Comparison of ENCODE assay signal across 12 cellular contexts in genomic region chr9:92759990-92760893, GRCh38. TPM values are rescaled to one million over a fixed set of nuclear protein-coding genes. Genes with fewer than 3 reads are reported as not detected.
DNase-seq lines count a peak whose midpoint lies in the region; ATAC-seq and TF ChIP-seq lines count a peak whose summit lies in the region.
"Had no signal": no experiment of that assay in that cellular context is flagged by ENCODE, and none has a peak within 500 bp of the region (broad histone marks: within the 10 kb centered on the region; RNA-seq: fewer than 3 reads in every experiment).

No MANE protein-coding gene starts in this region.

- H3K36me3 ChIP-seq in OCI-LY1 (ENCODE audit: insufficient read depth, low read length) (0 out of 2 replicates have a peak, but pooled peaks cover 3% of the 10 kb centered on the region), heart left ventricle (peaks cover 0 to 2% (median 0%) of the 10 kb centered on the region in 9 donors)
- H3K36me3 ChIP-seq: uterus had no signal

- intact Hi-C loops in heart left ventricle (cut with DNase I): loop anchor here in 6 of 10 donors (5.0 to 10.0 kb wide), 4 partner anchors 33 to 435 kb away; partner anchors contain the start of genes IPPK (in 3 of the 6), CENPP (in 1 of the 6) and NOL8 (in 1 of the 6)

- peaks cover 68% of the 10 kb centered on the region for H3K4me1 ChIP-seq in OCI-LY1 (ENCODE audit: insufficient read depth, low read length, severe bottlenecking)
- H3K4me1 ChIP-seq in heart left ventricle: peaks cover 10 to 67% (median 50%) of the 10 kb centered on the region in 12 donors

- peak overlapping the region; percentile 90 for H3K4me2 ChIP-seq in OCI-LY1 (ENCODE audit: low read length)

- H3K27me3 ChIP-seq in OCI-LY1 (ENCODE audit: insufficient read depth, low read length) (no peaks in the 10 kb centered on the region), heart left ventricle (no peaks in the 10 kb centered on the region)
- H3K27me3 ChIP-seq: uterus had no signal

- H4K20me1 ChIP-seq in OCI-LY1 (ENCODE audit: insufficient read depth, low read length): no peaks in the 10 kb centered on the region

- H3K9me3 ChIP-seq in OCI-LY1 (ENCODE audit: low read length) (no peaks in the 10 kb centered on the region), heart left ventricle (no peaks in the 10 kb centered on the region)
- H3K9me3 ChIP-seq: uterus had no signal

- H3K9ac ChIP-seq in OCI-LY1 (ENCODE audit: low read length): peak overlapping the region; percentile 84; the same call in 1 of the 2 replicates

- DNase-seq in Ammon's horn (ENCODE audit: low spot score) (peak; percentile 68), heart left ventricle (peak; percentile 80 to 93 (median 85)), pons (ENCODE audit: low spot score) (peak; percentile 69), NCI-H345 (lab: John Stamatoyannopoulos, UW) (no peak), RPMI8226 (no peak)
- no peak for DNase-seq in activated CD4-positive, alpha-beta T cell treated with anti-CD3 and anti-CD28 coated beads for 1 hour
- DNase-seq: effector CD8-positive, alpha-beta T cell; NCI-H2171 had no signal

- 49 to 64% (median 54%) methylated on average over 8 to 12 of the region's 12 CpGs for WGBS in heart left ventricle, 4 donors

- ATAC-seq in heart left ventricle (peak; percentile 60 to 67 (median 60)), HG02973 (IDR thresholded peaks at IDR 0.05; ENCODE audit: unreplicated experiment) (no peak)
- ATAC-seq: HCT116 had no signal

- H3K4me3 ChIP-seq in OCI-LY1 (ENCODE audit: low read depth, low read length, poor library complexity, severe bottlenecking): peak overlapping the region; percentile 91
- H3K4me3 ChIP-seq in heart left ventricle: no peak overlapping the region
- H3K4me3 ChIP-seq: uterus had no signal

- peaks cover 66% of the 10 kb centered on the region for H3K79me2 ChIP-seq in OCI-LY1 (ENCODE audit: insufficient read depth, low read length)

- no peaks in the 10 kb centered on the region for H3K9me2 ChIP-seq in OCI-LY1 (ENCODE audit: low read depth, low read length)

- no peak overlapping the region for H2AFZ ChIP-seq in OCI-LY1 (ENCODE audit: low read length)

- no peak for TF ChIP-seq POLR2A in heart left ventricle (IDR thresholded peaks at IDR 0.05)

- H3K27ac ChIP-seq in OCI-LY1 (ENCODE audit: low read depth, low read length, poor library complexity, severe bottlenecking) (peak overlapping the region; percentile 86), heart left ventricle (peak overlapping the region in 7 of 12 donors; percentile 8 to 49 (median 40))
- H3K27ac ChIP-seq: uterus had no signal

- no peaks in the 10 kb centered on the region for H3F3A ChIP-seq in OCI-LY1 (ENCODE audit: insufficient read depth, low read length)

- no peak for TF ChIP-seq CTCF in OCI-LY1 (IDR thresholded peaks at IDR 0.05; ENCODE audit: low read length)
- TF ChIP-seq CTCF in heart left ventricle (IDR thresholded peaks at IDR 0.05): no peak

RNA-seq across cellular contexts. Expression of gene BICD2, which starts 4.4 kb away (rescaled TPM):
- 10 to 100 TPM; 28.3 to 56.7 (median 35.9) TPM for total RNA-seq in heart left ventricle
- 10 to 100 TPM; 17.6 to 45.7 TPM for polyA plus RNA-seq in heart left ventricle

Comparison
In these comparisons a context has a peak if more than half of its experiments do, and no peak if none do; other contexts are left out.
1. DNase-seq: peak in Ammon's horn (single experiment), heart left ventricle (5 of 5) and pons (single experiment); none in NCI-H345 (single experiment), activated CD4-positive, alpha-beta T cell treated with anti-CD3 and anti-CD28 coated beads for 1 hour (single experiment) and RPMI8226 (single experiment).